Comparison of ENCODE assay signal across 2 cellular contexts in the genomic region with DNA sequence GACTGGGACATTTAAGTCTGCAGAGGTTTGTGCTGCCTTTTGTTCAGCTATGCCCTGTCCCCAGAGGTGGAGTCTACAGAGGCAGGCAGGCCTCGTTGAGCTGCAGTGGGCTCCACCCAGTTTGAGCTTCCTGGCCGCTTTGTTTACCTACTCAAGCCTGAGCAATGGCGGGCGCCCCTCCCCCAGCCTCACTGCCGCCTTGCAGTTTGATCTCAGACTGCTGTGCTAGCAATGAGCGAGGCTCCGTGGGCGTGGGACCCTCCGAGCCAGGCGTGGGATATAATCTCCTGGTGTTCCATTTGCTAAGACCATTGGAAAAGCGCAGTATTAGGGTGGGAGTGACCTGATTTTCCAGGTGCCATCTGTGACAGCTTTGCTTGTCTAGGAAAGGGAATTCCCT.
DNase-seq lines count a peak whose midpoint lies in the region; ATAC-seq, FAIRE-seq and TF ChIP-seq lines count a peak whose summit lies in the region.
"Not testable (repeated sequence)": the region's sequence is repeated elsewhere in the genome, so short reads cannot be mapped to it uniquely, and the experiment has no call there.

No MANE protein-coding gene starts in this region.

- TF ChIP-seq POLR2A in HepG2 (IDR thresholded peaks at IDR 0.05; ENCODE audit: insufficient read depth in 1 of 2, low read depth in 2 of 2, low read length in 2 of 2): not testable (repeated sequence)

- TF ChIP-seq EP300 in HepG2 (IDR thresholded peaks at IDR 0.05; ENCODE audit: low read depth in 2 of 2, low read length in 2 of 2); HepG2 (CRISPR knock-in tag; IDR thresholded peaks at IDR 0.05; ENCODE audit: borderline replicate concordance): not testable (repeated sequence)

- intact Hi-C loops in kidney (cut with DNase I); HepG2 (cut with micrococcal nuclease; ENCODE audit: unreplicated experiment): not testable (repeated sequence)

- not testable (repeated sequence) for H3K4me2 ChIP-seq in HepG2 (ENCODE audit: low read depth, low read length)

- H2AFZ ChIP-seq in HepG2 (ENCODE audit: low read length): not testable (repeated sequence)

- not testable (repeated sequence) for H3K4me1 ChIP-seq in kidney (ENCODE audit: control insufficient read depth in 1 of 2, insufficient read depth in 1 of 2, low read depth in 1 of 2, low read length in 2 of 2); HepG2 (ENCODE audit: insufficient read depth, low read length)

- not testable (repeated sequence) for TF ChIP-seq RAD21 in HepG2 (CRISPR knock-in tag; IDR thresholded peaks at IDR 0.05)

- H3K36me3 ChIP-seq in kidney (ENCODE audit: control insufficient read depth in 1 of 2, insufficient read depth in 2 of 2, low read length in 2 of 2); HepG2 (replicated peaks in 1 of 2; ENCODE audit: control insufficient read depth in 1 of 2, insufficient read depth in 2 of 2, low read length in 2 of 2): not testable (repeated sequence)

- not testable (repeated sequence) for H3K27ac ChIP-seq in kidney (ENCODE audit: low read depth in 2 of 2, low read length in 2 of 2); HepG2 (ENCODE audit: extremely low read length, insufficient read depth, low read length)

- not testable (repeated sequence) for ATAC-seq in HepG2

- H3K9me3 ChIP-seq in kidney (ENCODE audit: control insufficient read depth in 1 of 2, low read length in 2 of 2); HepG2 (ENCODE audit: low read length): not testable (repeated sequence)

- FAIRE-seq in kidney (lab: Jason Lieb, UNC); HepG2 (lab: Jason Lieb, UNC): not testable (repeated sequence)

- DNase-seq in kidney: peak; percentile 26
- not testable (repeated sequence) for DNase-seq in HepG2 (ENCODE audit: low spot score)

- CTCF ChIA-PET in HepG2 (lab: Yijun Ruan, JAX; ENCODE audit: low intra/inter-chr PET ratio, low total read pairs): not testable (repeated sequence)

- POLR2A ChIA-PET in HepG2 (lab: Yijun Ruan, JAX): not testable (repeated sequence)

- TF ChIP-seq CTCF in kidney (IDR thresholded peaks at IDR 0.05; ENCODE audit: borderline replicate concordance, extremely low read depth, insufficient read depth); HepG2 (CRISPR knock-in tag; IDR thresholded peaks at IDR 0.05): not testable (repeated sequence)

- not testable (repeated sequence) for H4K20me1 ChIP-seq in HepG2 (ENCODE audit: insufficient read depth, low read length)

- not testable (repeated sequence) for BruUV-seq in HepG2 (replicated peaks; lab: Mats Ljungman, UMichigan)

- not testable (repeated sequence) for H3K9ac ChIP-seq in kidney (ENCODE audit: low read length in 2 of 2); HepG2 (ENCODE audit: insufficient read depth, low read depth, low read length)

- H3K79me2 ChIP-seq in HepG2 (ENCODE audit: insufficient read depth, low read length): not testable (repeated sequence)

- not testable (repeated sequence) for H3K27me3 ChIP-seq in HepG2 (ENCODE audit: control insufficient read depth in 1 of 2, insufficient read depth in 2 of 2, low read length in 2 of 2)

- H3K4me3 ChIP-seq in kidney (ENCODE audit: low read length in 2 of 2); HepG2 (replicated peaks in 1 of 3; ENCODE audit: insufficient read depth in 1 of 3, low read depth in 2 of 3, low read length in 3 of 3): not testable (repeated sequence)

- 16% methylated on average over 10 of the region's 11 CpGs for WGBS in HepG2 (ENCODE audit: low lambda C conversion rate)

- in situ Hi-C loops in HepG2 (cut with HindIII; ENCODE audit: extremely low pct_ligation_motif_present, low pct_unique_long_range_greater_than_20kb): not testable (repeated sequence)

TF ChIP-seq in HepG2, 621 proteins besides CTCF, POLR2A, EP300 and RAD21:
- TF ChIP-seq GABPB1 (CRISPR knock-in tag; IDR thresholded peaks at IDR 0.05): 0 out of 2 replicates have a peak, but pooled peaks have one; percentile 13
- not testable (repeated sequence) for TF ChIP-seq FOXA1 (IDR thresholded peaks at IDR 0.05)
- peak; percentile 31; the same call in 1 of the 2 replicates for TF ChIP-seq FOXA1 (CRISPR knock-in tag; IDR thresholded peaks at IDR 0.05)
- TF ChIP-seq, protein P1, sequence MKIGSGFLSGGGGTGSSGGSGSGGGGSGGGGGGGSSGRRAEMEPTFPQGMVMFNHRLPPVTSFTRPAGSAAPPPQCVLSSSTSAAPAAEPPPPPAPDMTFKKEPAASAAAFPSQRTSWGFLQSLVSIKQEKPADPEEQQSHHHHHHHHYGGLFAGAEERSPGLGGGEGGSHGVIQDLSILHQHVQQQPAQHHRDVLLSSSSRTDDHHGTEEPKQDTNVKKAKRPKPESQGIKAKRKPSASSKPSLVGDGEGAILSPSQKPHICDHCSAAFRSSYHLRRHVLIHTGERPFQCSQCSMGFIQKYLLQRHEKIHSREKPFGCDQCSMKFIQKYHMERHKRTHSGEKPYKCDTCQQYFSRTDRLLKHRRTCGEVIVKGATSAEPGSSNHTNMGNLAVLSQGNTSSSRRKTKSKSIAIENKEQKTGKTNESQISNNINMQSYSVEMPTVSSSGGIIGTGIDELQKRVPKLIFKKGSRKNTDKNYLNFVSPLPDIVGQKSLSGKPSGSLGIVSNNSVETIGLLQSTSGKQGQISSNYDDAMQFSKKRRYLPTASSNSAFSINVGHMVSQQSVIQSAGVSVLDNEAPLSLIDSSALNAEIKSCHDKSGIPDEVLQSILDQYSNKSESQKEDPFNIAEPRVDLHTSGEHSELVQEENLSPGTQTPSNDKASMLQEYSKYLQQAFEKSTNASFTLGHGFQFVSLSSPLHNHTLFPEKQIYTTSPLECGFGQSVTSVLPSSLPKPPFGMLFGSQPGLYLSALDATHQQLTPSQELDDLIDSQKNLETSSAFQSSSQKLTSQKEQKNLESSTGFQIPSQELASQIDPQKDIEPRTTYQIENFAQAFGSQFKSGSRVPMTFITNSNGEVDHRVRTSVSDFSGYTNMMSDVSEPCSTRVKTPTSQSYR (CRISPR knock-in tag; IDR thresholded peaks at IDR 0.05; ENCODE audit: borderline replicate concordance): peak; percentile 83
- TF ChIP-seq, protein P2, sequence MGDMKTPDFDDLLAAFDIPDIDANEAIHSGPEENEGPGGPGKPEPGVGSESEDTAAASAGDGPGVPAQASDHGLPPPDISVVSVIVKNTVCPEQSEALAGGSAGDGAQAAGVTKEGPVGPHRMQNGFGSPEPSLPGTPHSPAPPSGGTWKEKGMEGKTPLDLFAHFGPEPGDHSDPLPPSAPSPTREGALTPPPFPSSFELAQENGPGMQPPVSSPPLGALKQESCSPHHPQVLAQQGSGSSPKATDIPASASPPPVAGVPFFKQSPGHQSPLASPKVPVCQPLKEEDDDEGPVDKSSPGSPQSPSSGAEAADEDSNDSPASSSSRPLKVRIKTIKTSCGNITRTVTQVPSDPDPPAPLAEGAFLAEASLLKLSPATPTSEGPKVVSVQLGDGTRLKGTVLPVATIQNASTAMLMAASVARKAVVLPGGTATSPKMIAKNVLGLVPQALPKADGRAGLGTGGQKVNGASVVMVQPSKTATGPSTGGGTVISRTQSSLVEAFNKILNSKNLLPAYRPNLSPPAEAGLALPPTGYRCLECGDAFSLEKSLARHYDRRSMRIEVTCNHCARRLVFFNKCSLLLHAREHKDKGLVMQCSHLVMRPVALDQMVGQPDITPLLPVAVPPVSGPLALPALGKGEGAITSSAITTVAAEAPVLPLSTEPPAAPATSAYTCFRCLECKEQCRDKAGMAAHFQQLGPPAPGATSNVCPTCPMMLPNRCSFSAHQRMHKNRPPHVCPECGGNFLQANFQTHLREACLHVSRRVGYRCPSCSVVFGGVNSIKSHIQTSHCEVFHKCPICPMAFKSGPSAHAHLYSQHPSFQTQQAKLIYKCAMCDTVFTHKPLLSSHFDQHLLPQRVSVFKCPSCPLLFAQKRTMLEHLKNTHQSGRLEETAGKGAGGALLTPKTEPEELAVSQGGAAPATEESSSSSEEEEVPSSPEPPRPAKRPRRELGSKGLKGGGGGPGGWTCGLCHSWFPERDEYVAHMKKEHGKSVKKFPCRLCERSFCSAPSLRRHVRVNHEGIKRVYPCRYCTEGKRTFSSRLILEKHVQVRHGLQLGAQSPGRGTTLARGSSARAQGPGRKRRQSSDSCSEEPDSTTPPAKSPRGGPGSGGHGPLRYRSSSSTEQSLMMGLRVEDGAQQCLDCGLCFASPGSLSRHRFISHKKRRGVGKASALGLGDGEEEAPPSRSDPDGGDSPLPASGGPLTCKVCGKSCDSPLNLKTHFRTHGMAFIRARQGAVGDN (CRISPR knock-in tag; IDR thresholded peaks at IDR 0.05): 0 out of 2 replicates have a peak, but pooled peaks have one; percentile 15
TF ChIP-seq in HepG2: peak in this region for 4; not testable (repeated sequence) for 617.
